ENCODE assay signal across 8 cellular contexts in genomic region chr12:22529281-22530060, GRCh38. TPM values are rescaled to one million over a fixed set of nuclear protein-coding genes. Genes with fewer than 3 reads are reported as not detected.
DNase-seq lines count a peak whose midpoint lies in the region; ATAC-seq, FAIRE-seq and TF ChIP-seq lines count a peak whose summit lies in the region.

No MANE protein-coding gene starts in this region.

- H3K4me1 ChIP-seq in psoas muscle: no peaks in the 10 kb centered on the region

- intact Hi-C loops in psoas muscle (cut with DNase I): no loop called here
- intact Hi-C loops in activated T-helper 1 cell treated with anti-CD3 and anti-CD28 coated beads, Interleukin-12 subunit alpha, Interleukin-12 subunit beta, Interleukin-2, Interleukin-4 antibody, amounts not matched to agents 30 ng/mL and 10 ng/mL and 1 ng/mL, durations not matched to agents 14 hours and 24 hours and 36 hours (cut with micrococcal nuclease): loop anchor here (1.0 kb wide), 1 partner anchor 103 kb away; no protein-coding TSS in a partner anchor

- FAIRE-seq in GM18507 (lab: Jason Lieb, UNC): peak; percentile 73

- H3K4me1 Mint-ChIP-seq in effector memory CD8-positive, alpha-beta T cell (ENCODE audit: low read depth in 2 of 2): peaks cover 8 to 16% of the 10 kb centered on the region in 2 donors
- H3K4me1 Mint-ChIP-seq in activated T-helper 1 cell treated with anti-CD3 and anti-CD28 coated beads, Interleukin-12 subunit alpha, Interleukin-12 subunit beta, Interleukin-2, Interleukin-4 antibody, amounts not matched to agents 30 ng/mL and 10 ng/mL and 1 ng/mL, durations not matched to agents 14 hours and 24 hours and 36 hours (ENCODE audit: low read depth): peaks cover 14% of the 10 kb centered on the region

- no peak overlapping the region for H3K4me3 Mint-ChIP-seq in effector memory CD8-positive, alpha-beta T cell
- no peak overlapping the region for H3K4me3 Mint-ChIP-seq in activated T-helper 1 cell treated with anti-CD3 and anti-CD28 coated beads, Interleukin-12 subunit alpha, Interleukin-12 subunit beta, Interleukin-2, Interleukin-4 antibody, amounts not matched to agents 30 ng/mL and 10 ng/mL and 1 ng/mL, durations not matched to agents 14 hours and 24 hours and 36 hours

- H3K27ac Mint-ChIP-seq in effector memory CD8-positive, alpha-beta T cell: no peak overlapping the region
- no peak overlapping the region for H3K27ac Mint-ChIP-seq in activated T-helper 1 cell treated with anti-CD3 and anti-CD28 coated beads, Interleukin-12 subunit alpha, Interleukin-12 subunit beta, Interleukin-2, Interleukin-4 antibody, amounts not matched to agents 30 ng/mL and 10 ng/mL and 1 ng/mL, durations not matched to agents 14 hours and 24 hours and 36 hours

- H3K4me3 ChIP-seq in psoas muscle: no peak overlapping the region

- H3K36me3 ChIP-seq in psoas muscle (ENCODE audit: insufficient read depth in 1 of 2, low read depth in 1 of 2): peaks cover 0 to 56% of the 10 kb centered on the region in 2 donors

- 94 to 98% (median 98%) methylated on average over 3 of the region's 3 CpGs for WGBS in psoas muscle, 3 donors

- TF ChIP-seq CTCF in psoas muscle (IDR thresholded peaks at IDR 0.05): peak; percentile 48

- H3K27ac ChIP-seq in psoas muscle: no peak overlapping the region

- no peaks in the 10 kb centered on the region for H3K9me3 Mint-ChIP-seq in effector memory CD8-positive, alpha-beta T cell
- H3K9me3 Mint-ChIP-seq in activated T-helper 1 cell treated with anti-CD3 and anti-CD28 coated beads, Interleukin-12 subunit alpha, Interleukin-12 subunit beta, Interleukin-2, Interleukin-4 antibody, amounts not matched to agents 30 ng/mL and 10 ng/mL and 1 ng/mL, durations not matched to agents 14 hours and 24 hours and 36 hours: no peaks in the 10 kb centered on the region

- ATAC-seq in HG02981 (IDR thresholded peaks at IDR 0.05; ENCODE audit: unreplicated experiment): peak; percentile 89
- ATAC-seq in effector memory CD8-positive, alpha-beta T cell (replicated peaks): peak; percentile 93
- peak; percentile 57 to 89 (median 74) for ATAC-seq in psoas muscle

- H3K27me3 ChIP-seq in psoas muscle (ENCODE audit: insufficient read depth in 3 of 3, low read length in 2 of 3): no peaks in the 10 kb centered on the region

- peaks cover 8% of the 10 kb centered on the region for H3K9me3 ChIP-seq in psoas muscle

- peak; percentile 64 for DNase-seq in CD1c-positive myeloid dendritic cell (ENCODE audit: extremely low spot score)
- DNase-seq in GM18507 (ENCODE audit: extremely low spot score, insufficient read length, low read depth): no peak
- DNase-seq in NCI-H748 treated with DMSO at 0.1 percent for 48 hours (lab: John Stamatoyannopoulos, UW): peak; percentile 11
- no peak for DNase-seq in effector memory CD8-positive, alpha-beta T cell
- DNase-seq in psoas muscle: no peak
- DNase-seq in activated T-helper 1 cell treated with anti-CD3 and anti-CD28 coated beads, Interleukin-12 subunit alpha, Interleukin-12 subunit beta, Interleukin-2, Interleukin-4 antibody, amounts not matched to agents 30 ng/mL and 10 ng/mL and 1 ng/mL, durations not matched to agents 14 hours and 24 hours and 36 hours (ENCODE audit: low spot score): no peak
- no peak for DNase-seq in stimulated activated CD4-positive, alpha-beta T cell treated with anti-CD3 and anti-CD28 coated beads, Interleukin-15, amount 100 ng/mL, for 24 hours

- H3K36me3 Mint-ChIP-seq in effector memory CD8-positive, alpha-beta T cell (ENCODE audit: insufficient read depth): peaks cover 33% of the 10 kb centered on the region
- peaks cover 29% of the 10 kb centered on the region for H3K36me3 Mint-ChIP-seq in activated T-helper 1 cell treated with anti-CD3 and anti-CD28 coated beads, Interleukin-12 subunit alpha, Interleukin-12 subunit beta, Interleukin-2, Interleukin-4 antibody, amounts not matched to agents 30 ng/mL and 10 ng/mL and 1 ng/mL, durations not matched to agents 14 hours and 24 hours and 36 hours (ENCODE audit: low read depth)

- no peaks in the 10 kb centered on the region for H3K27me3 Mint-ChIP-seq in effector memory CD8-positive, alpha-beta T cell
- H3K27me3 Mint-ChIP-seq in activated T-helper 1 cell treated with anti-CD3 and anti-CD28 coated beads, Interleukin-12 subunit alpha, Interleukin-12 subunit beta, Interleukin-2, Interleukin-4 antibody, amounts not matched to agents 30 ng/mL and 10 ng/mL and 1 ng/mL, durations not matched to agents 14 hours and 24 hours and 36 hours (ENCODE audit: insufficient read depth): no peaks in the 10 kb centered on the region

RNA-seq across cellular contexts. Expression of gene C2CD5, which starts 14.9 kb away (rescaled TPM):
- 10 to 100 TPM in 1 of 4 donors, 1 to 10 TPM in 3; 5.9 to 13.4 (median 6.9) TPM for total RNA-seq in psoas muscle
- polyA plus RNA-seq in psoas muscle: 1 to 10 TPM; 2.5 to 4.0 (median 2.7) TPM
- total RNA-seq in activated T-helper 1 cell treated with anti-CD3 and anti-CD28 coated beads, Interleukin-12 subunit alpha, Interleukin-12 subunit beta, Interleukin-2, Interleukin-4 antibody, amounts not matched to agents 30 ng/mL and 10 ng/mL and 1 ng/mL, durations not matched to agents 14 hours and 24 hours and 36 hours: 30.0 and 35.5 TPM in 2 replicates

Comparison
In these comparisons a context has a peak if more than half of its experiments do, and no peak if none do; other contexts are left out.
1. DNase-seq: peak in CD1c-positive myeloid dendritic cell (single experiment) and NCI-H748 treated with DMSO at 0.1 percent for 48 hours (single experiment); none in GM18507 (single experiment), effector memory CD8-positive, alpha-beta T cell (0 of 3), psoas muscle (0 of 2), activated T-helper 1 cell treated with anti-CD3 and anti-CD28 coated beads, Interleukin-12 subunit alpha, Interleukin-12 subunit beta, Interleukin-2, Interleukin-4 antibody, amounts not matched to agents 30 ng/mL and 10 ng/mL and 1 ng/mL, durations not matched to agents 14 hours and 24 hours and 36 hours (single experiment) and stimulated activated CD4-positive, alpha-beta T cell treated with anti-CD3 and anti-CD28 coated beads, Interleukin-15, amount 100 ng/mL, for 24 hours (single experiment).
2. Peak in every context shown above with its lines, with median percentiles within 50 percentile points of each other: ATAC-seq.